ENCODE assay signal across 1 cellular context in the genomic region with DNA sequence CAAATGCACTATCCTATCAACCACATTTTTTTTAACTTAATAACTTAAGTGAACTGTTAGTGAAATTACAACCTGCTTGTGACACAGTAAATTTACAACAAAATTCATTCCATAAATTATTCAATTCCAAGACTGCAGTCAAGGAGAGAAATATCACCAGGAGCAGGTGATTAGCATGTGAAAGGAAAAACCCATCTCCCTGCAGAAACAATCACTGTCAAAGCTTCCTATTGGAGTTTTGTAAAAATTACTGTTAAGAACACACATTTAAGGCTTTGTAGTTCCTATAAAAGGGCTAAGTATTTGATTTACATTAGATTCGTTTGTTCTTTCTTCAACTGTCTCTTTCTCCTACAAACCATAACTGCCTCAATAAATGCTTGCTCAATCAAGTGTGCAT.
TF ChIP-seq lines count a peak whose summit lies in the region.

No MANE protein-coding gene starts in this region.

TF ChIP-seq in WTC11, 78 proteins besides CTCF, POLR2A, EP300 and RAD21:
- TF ChIP-seq, protein P1, sequence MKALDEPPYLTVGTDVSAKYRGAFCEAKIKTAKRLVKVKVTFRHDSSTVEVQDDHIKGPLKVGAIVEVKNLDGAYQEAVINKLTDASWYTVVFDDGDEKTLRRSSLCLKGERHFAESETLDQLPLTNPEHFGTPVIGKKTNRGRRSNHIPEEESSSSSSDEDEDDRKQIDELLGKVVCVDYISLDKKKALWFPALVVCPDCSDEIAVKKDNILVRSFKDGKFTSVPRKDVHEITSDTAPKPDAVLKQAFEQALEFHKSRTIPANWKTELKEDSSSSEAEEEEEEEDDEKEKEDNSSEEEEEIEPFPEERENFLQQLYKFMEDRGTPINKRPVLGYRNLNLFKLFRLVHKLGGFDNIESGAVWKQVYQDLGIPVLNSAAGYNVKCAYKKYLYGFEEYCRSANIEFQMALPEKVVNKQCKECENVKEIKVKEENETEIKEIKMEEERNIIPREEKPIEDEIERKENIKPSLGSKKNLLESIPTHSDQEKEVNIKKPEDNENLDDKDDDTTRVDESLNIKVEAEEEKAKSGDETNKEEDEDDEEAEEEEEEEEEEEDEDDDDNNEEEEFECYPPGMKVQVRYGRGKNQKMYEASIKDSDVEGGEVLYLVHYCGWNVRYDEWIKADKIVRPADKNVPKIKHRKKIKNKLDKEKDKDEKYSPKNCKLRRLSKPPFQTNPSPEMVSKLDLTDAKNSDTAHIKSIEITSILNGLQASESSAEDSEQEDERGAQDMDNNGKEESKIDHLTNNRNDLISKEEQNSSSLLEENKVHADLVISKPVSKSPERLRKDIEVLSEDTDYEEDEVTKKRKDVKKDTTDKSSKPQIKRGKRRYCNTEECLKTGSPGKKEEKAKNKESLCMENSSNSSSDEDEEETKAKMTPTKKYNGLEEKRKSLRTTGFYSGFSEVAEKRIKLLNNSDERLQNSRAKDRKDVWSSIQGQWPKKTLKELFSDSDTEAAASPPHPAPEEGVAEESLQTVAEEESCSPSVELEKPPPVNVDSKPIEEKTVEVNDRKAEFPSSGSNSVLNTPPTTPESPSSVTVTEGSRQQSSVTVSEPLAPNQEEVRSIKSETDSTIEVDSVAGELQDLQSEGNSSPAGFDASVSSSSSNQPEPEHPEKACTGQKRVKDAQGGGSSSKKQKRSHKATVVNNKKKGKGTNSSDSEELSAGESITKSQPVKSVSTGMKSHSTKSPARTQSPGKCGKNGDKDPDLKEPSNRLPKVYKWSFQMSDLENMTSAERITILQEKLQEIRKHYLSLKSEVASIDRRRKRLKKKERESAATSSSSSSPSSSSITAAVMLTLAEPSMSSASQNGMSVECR (CRISPR knock-in tag; IDR thresholded peaks at IDR 0.05; ENCODE audit: borderline replicate concordance) = no peak
- TF ChIP-seq, protein P2, sequence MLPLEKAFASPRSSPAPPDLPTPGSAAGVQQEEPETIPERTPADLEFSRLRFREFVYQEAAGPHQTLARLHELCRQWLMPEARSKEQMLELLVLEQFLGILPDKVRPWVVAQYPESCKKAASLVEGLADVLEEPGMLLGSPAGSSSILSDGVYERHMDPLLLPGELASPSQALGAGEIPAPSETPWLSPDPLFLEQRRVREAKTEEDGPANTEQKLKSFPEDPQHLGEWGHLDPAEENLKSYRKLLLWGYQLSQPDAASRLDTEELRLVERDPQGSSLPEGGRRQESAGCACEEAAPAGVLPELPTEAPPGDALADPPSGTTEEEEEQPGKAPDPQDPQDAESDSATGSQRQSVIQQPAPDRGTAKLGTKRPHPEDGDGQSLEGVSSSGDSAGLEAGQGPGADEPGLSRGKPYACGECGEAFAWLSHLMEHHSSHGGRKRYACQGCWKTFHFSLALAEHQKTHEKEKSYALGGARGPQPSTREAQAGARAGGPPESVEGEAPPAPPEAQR (CRISPR knock-in tag; IDR thresholded peaks at IDR 0.05) = no peak
- TF ChIP-seq KAT7 (CRISPR knock-in tag; IDR thresholded peaks at IDR 0.05; ENCODE audit: borderline replicate concordance) = no peak
- no peak for TF ChIP-seq TCF7 (CRISPR knock-in tag; IDR thresholded peaks at IDR 0.05; ENCODE audit: low read depth)
- no peak for TF ChIP-seq ZNF263 (CRISPR knock-in tag; IDR thresholded peaks at IDR 0.05; ENCODE audit: low read depth)
- TF ChIP-seq, protein P3, sequence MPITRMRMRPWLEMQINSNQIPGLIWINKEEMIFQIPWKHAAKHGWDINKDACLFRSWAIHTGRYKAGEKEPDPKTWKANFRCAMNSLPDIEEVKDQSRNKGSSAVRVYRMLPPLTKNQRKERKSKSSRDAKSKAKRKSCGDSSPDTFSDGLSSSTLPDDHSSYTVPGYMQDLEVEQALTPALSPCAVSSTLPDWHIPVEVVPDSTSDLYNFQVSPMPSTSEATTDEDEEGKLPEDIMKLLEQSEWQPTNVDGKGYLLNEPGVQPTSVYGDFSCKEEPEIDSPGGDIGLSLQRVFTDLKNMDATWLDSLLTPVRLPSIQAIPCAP (CRISPR knock-in tag; IDR thresholded peaks at IDR 0.05) = no peak
- no peak for TF ChIP-seq OVOL2 (CRISPR knock-in tag; IDR thresholded peaks at IDR 0.05; ENCODE audit: borderline replicate concordance)
- TF ChIP-seq PRRX2 (CRISPR knock-in tag; IDR thresholded peaks at IDR 0.05) = no peak
- TF ChIP-seq ZBTB21 (CRISPR knock-in tag; IDR thresholded peaks at IDR 0.05; ENCODE audit: borderline replicate concordance) = no peak
- TF ChIP-seq ZNF121 (CRISPR knock-in tag; IDR thresholded peaks at IDR 0.05) = no peak
- TF ChIP-seq, protein P4, sequence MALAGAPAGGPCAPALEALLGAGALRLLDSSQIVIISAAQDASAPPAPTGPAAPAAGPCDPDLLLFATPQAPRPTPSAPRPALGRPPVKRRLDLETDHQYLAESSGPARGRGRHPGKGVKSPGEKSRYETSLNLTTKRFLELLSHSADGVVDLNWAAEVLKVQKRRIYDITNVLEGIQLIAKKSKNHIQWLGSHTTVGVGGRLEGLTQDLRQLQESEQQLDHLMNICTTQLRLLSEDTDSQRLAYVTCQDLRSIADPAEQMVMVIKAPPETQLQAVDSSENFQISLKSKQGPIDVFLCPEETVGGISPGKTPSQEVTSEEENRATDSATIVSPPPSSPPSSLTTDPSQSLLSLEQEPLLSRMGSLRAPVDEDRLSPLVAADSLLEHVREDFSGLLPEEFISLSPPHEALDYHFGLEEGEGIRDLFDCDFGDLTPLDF (CRISPR knock-in tag; IDR thresholded peaks at IDR 0.05) = no peak
- TF ChIP-seq NFYB (CRISPR knock-in tag; conservative IDR thresholded peaks at IDR 0.05; ENCODE audit: low read depth) = no peak
- TF ChIP-seq SMAD3 (CRISPR knock-in tag; IDR thresholded peaks at IDR 0.05; ENCODE audit: borderline replicate concordance) = no peak
- TF ChIP-seq, protein P5, sequence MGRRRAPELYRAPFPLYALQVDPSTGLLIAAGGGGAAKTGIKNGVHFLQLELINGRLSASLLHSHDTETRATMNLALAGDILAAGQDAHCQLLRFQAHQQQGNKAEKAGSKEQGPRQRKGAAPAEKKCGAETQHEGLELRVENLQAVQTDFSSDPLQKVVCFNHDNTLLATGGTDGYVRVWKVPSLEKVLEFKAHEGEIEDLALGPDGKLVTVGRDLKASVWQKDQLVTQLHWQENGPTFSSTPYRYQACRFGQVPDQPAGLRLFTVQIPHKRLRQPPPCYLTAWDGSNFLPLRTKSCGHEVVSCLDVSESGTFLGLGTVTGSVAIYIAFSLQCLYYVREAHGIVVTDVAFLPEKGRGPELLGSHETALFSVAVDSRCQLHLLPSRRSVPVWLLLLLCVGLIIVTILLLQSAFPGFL (CRISPR knock-in tag; IDR thresholded peaks at IDR 0.05; ENCODE audit: borderline replicate concordance) = no peak
- TF ChIP-seq, protein P6, sequence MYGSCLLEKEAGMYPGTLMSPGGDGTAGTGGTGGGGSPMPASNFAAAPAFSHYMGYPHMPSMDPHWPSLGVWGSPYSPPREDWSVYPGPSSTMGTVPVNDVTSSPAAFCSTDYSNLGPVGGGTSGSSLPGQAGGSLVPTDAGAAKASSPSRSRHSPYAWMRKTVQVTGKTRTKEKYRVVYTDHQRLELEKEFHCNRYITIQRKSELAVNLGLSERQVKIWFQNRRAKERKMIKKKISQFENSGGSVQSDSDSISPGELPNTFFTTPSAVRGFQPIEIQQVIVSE (CRISPR knock-in tag; IDR thresholded peaks at IDR 0.05; ENCODE audit: borderline replicate concordance) = no peak
- TF ChIP-seq, protein P7, sequence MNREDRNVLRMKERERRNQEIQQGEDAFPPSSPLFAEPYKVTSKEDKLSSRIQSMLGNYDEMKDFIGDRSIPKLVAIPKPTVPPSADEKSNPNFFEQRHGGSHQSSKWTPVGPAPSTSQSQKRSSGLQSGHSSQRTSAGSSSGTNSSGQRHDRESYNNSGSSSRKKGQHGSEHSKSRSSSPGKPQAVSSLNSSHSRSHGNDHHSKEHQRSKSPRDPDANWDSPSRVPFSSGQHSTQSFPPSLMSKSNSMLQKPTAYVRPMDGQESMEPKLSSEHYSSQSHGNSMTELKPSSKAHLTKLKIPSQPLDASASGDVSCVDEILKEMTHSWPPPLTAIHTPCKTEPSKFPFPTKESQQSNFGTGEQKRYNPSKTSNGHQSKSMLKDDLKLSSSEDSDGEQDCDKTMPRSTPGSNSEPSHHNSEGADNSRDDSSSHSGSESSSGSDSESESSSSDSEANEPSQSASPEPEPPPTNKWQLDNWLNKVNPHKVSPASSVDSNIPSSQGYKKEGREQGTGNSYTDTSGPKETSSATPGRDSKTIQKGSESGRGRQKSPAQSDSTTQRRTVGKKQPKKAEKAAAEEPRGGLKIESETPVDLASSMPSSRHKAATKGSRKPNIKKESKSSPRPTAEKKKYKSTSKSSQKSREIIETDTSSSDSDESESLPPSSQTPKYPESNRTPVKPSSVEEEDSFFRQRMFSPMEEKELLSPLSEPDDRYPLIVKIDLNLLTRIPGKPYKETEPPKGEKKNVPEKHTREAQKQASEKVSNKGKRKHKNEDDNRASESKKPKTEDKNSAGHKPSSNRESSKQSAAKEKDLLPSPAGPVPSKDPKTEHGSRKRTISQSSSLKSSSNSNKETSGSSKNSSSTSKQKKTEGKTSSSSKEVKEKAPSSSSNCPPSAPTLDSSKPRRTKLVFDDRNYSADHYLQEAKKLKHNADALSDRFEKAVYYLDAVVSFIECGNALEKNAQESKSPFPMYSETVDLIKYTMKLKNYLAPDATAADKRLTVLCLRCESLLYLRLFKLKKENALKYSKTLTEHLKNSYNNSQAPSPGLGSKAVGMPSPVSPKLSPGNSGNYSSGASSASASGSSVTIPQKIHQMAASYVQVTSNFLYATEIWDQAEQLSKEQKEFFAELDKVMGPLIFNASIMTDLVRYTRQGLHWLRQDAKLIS (CRISPR knock-in tag; IDR thresholded peaks at IDR 0.05; ENCODE audit: borderline replicate concordance) = no peak
- no peak for TF ChIP-seq ZNF671 (CRISPR knock-in tag; IDR thresholded peaks at IDR 0.05)
- TF ChIP-seq, protein P8, sequence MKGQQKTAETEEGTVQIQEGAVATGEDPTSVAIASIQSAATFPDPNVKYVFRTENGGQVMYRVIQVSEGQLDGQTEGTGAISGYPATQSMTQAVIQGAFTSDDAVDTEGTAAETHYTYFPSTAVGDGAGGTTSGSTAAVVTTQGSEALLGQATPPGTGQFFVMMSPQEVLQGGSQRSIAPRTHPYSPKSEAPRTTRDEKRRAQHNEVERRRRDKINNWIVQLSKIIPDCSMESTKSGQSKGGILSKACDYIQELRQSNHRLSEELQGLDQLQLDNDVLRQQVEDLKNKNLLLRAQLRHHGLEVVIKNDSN (CRISPR knock-in tag; IDR thresholded peaks at IDR 0.05) = no peak
- TF ChIP-seq, protein P9, sequence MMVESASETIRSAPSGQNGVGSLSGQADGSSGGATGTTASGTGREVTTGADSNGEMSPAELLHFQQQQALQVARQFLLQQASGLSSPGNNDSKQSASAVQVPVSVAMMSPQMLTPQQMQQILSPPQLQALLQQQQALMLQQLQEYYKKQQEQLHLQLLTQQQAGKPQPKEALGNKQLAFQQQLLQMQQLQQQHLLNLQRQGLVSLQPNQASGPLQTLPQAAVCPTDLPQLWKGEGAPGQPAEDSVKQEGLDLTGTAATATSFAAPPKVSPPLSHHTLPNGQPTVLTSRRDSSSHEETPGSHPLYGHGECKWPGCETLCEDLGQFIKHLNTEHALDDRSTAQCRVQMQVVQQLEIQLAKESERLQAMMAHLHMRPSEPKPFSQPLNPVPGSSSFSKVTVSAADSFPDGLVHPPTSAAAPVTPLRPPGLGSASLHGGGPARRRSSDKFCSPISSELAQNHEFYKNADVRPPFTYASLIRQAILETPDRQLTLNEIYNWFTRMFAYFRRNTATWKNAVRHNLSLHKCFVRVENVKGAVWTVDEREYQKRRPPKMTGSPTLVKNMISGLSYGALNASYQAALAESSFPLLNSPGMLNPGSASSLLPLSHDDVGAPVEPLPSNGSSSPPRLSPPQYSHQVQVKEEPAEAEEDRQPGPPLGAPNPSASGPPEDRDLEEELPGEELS (CRISPR knock-in tag; IDR thresholded peaks at IDR 0.05) = no peak
